15 cellular contexts compared by ENCODE assay signal in the genomic region with DNA sequence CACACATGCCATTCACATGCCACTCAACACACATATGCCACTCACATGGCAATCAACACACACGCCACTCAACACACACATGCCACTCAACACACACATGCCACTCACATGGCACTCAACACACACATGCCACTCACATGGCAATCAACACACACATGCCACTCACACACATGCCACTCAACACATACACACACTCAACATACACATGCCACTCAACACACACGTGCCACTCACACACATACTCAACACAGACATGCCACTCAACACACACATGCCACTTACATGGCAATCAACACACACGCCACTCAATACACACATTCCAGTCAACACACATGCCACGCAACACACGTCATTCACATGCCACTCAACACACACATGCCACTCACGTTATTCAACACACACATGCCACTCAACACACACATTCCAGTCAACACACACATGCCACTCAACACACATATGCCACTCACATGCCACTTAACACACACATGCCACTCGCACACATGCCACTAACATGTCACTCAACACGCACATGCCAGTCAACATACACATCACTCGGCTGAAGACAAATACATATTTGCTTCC.
DNase-seq lines count a peak whose midpoint lies in the region; ATAC-seq and TF ChIP-seq lines count a peak whose summit lies in the region.
"Had no signal": no experiment of that assay in that cellular context is flagged by ENCODE, and none has a peak within 500 bp of the region (broad histone marks: within the 10 kb centered on the region; RNA-seq: fewer than 3 reads in every experiment).

No MANE protein-coding gene starts in this region.

- no peak for ATAC-seq in upper lobe of right lung
- ATAC-seq in HG03469 (IDR thresholded peaks at IDR 0.05; ENCODE audit: unreplicated experiment) = no peak

- H3K27me3 Mint-ChIP-seq in chondrocyte (ENCODE audit: low read depth) = no peaks in the 10 kb centered on the region

- no peaks in the 10 kb centered on the region for H3K4me1 ChIP-seq in upper lobe of right lung
- H3K4me1 ChIP-seq: BE2C, Caco-2 had no signal

- DNase-seq in GDM1 (lab: John Stamatoyannopoulos, UW) (peak; percentile 10), HEK293T (ENCODE audit: extremely low spot score) (no peak), chondrocyte (ENCODE audit: low spot score) (peak; percentile 9), upper lobe of right lung (peak; percentile 31), amniotic stem cell (lab: John Stamatoyannopoulos, UW) (no peak), cortex of kidney (lab: John Stamatoyannopoulos, UW) (no peak)
- DNase-seq: BE2C; Caco-2; CD4-positive, alpha-beta T cell; GOT3; H9; Karpas-422; KBM-7 had no signal

- no peaks in the 10 kb centered on the region for H3K36me3 ChIP-seq in upper lobe of right lung
- H3K36me3 ChIP-seq: BE2C had no signal

- H3K4me1 Mint-ChIP-seq in chondrocyte (ENCODE audit: low read depth) = no peaks in the 10 kb centered on the region

- intact Hi-C loops in upper lobe of right lung (cut with DNase I) = no loop called here

- H3K9me3 ChIP-seq in upper lobe of right lung = no peaks in the 10 kb centered on the region
- H3K9me3 ChIP-seq: BE2C, Caco-2 had no signal

- no peak overlapping the region for H3K4me3 Mint-ChIP-seq in chondrocyte (ENCODE audit: unreplicated experiment)
- H3K4me3 Mint-ChIP-seq: CD4-positive, alpha-beta T cell; H9 had no signal

- H3K36me3 Mint-ChIP-seq in chondrocyte (ENCODE audit: low read depth) = no peaks in the 10 kb centered on the region

- H3K9me3 Mint-ChIP-seq in chondrocyte (ENCODE audit: low read depth) = no peaks in the 10 kb centered on the region
- H3K9me3 Mint-ChIP-seq: CD4-positive, alpha-beta T cell; H9 had no signal

- no peak overlapping the region for H3K27ac Mint-ChIP-seq in chondrocyte (ENCODE audit: unreplicated experiment)
- H3K27ac Mint-ChIP-seq: CD4-positive, alpha-beta T cell; H9 had no signal

- H3K27ac ChIP-seq in upper lobe of right lung = no peak overlapping the region
- H3K27ac ChIP-seq: C4-2B had no signal

- POLR2A ChIA-PET in HEK293T (lab: Yijun Ruan, JAX) = no interaction called here

- peaks cover 12% of the 10 kb centered on the region for H3K27me3 ChIP-seq in upper lobe of right lung
- H3K27me3 ChIP-seq: BE2C had no signal

- no peak overlapping the region for H3K4me3 ChIP-seq in upper lobe of right lung

- TF ChIP-seq CTCF in chondrocyte (IDR thresholded peaks at IDR 0.05) (no peak), upper lobe of right lung (IDR thresholded peaks at IDR 0.05) (no peak)

- CTCF ChIA-PET in HEK293T (lab: Yijun Ruan, JAX) = no interaction called here

TF ChIP-seq in HEK293T, 16 proteins besides CTCF, POLR2A, EP300 and RAD21:
- TF ChIP-seq LEF1 (IDR thresholded peaks at IDR 0.05; ENCODE audit: borderline replicate concordance) (no peak), SUZ12 (IDR thresholded peaks at IDR 0.05) (no peak), ARNT (IDR thresholded peaks at IDR 0.05) (no peak), HDGF (IDR thresholded peaks at IDR 0.05; ENCODE audit: borderline replicate concordance) (no peak), TARDBP (IDR thresholded peaks at IDR 0.05) (no peak), CTBP1 (IDR thresholded peaks at IDR 0.05; ENCODE audit: borderline replicate concordance) (no peak), NFRKB (IDR thresholded peaks at IDR 0.05) (no peak), ELF4 (IDR thresholded peaks at IDR 0.05) (no peak)
- TF ChIP-seq, protein P1, sequence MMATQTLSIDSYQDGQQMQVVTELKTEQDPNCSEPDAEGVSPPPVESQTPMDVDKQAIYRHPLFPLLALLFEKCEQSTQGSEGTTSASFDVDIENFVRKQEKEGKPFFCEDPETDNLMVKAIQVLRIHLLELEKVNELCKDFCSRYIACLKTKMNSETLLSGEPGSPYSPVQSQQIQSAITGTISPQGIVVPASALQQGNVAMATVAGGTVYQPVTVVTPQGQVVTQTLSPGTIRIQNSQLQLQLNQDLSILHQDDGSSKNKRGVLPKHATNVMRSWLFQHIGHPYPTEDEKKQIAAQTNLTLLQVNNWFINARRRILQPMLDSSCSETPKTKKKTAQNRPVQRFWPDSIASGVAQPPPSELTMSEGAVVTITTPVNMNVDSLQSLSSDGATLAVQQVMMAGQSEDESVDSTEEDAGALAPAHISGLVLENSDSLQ (IDR thresholded peaks at IDR 0.05) = peak; percentile 67

Comparison
In these comparisons a context has a peak if more than half of its experiments do, and no peak if none do; other contexts are left out.
1. DNase-seq: peak in GDM1 (single experiment), chondrocyte (single experiment) and upper lobe of right lung (single experiment); none in HEK293T (single experiment), amniotic stem cell (single experiment) and cortex of kidney (single experiment).